In the genomic region with DNA sequence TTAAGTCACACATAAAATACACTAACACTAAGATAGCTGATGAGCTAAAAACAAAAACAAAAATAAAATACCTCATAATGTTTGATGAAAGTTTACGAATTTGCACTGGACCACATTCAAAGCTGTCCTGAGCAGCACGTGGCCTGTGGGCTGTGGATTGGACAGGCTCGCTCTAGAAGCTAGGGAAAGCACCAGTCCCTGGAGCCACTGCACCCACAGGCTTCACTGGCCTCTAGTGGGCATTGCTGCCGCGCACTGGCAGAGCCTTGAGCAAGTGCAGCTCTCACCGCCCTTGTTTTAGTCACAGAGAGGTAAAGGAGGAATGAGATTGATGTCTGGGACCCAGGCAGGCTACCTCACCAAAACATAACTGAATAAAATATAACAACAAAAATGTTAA, we compare ENCODE assay signal across 1 cellular context.
TF ChIP-seq lines count a peak whose summit lies in the region.

No MANE protein-coding gene starts in this region.

TF ChIP-seq in GM12878, 131 proteins besides CTCF, POLR2A, EP300 and RAD21:
- no peak for TF ChIP-seq EED (IDR thresholded peaks at IDR 0.05; ENCODE audit: low read depth)
